Comparison of ENCODE assay signal across 14 cellular contexts in the genomic region with DNA sequence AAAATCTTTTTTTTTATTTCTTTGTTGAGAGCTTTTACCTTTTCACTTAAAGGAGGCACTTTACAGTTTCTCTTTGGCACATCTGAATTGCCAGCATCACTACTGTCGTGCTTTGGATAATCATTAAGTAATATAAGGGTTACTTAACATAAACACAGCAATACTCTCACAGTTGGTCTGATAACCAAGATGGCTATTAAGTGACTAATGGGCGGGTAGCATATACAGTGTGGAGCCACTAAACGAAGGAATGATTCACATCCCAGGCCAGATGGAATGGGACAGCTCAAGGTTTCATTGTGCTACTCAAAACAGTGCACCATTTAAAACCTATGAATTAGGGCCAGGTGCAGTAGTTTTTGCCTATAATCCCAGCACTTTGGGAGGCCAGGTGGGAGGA. TPM values are rescaled to one million over a fixed set of nuclear protein-coding genes. Genes with fewer than 3 reads are reported as not detected.
DNase-seq lines count a peak whose midpoint lies in the region; ATAC-seq and TF ChIP-seq lines count a peak whose summit lies in the region.
"Had no signal": no experiment of that assay in that cellular context is flagged by ENCODE, and none has a peak within 500 bp of the region (broad histone marks: within the 10 kb centered on the region; RNA-seq: fewer than 3 reads in every experiment).

No MANE protein-coding gene starts in this region.

- H3K27me3 ChIP-seq in mesenchymal stem cell (ENCODE audit: control insufficient read depth in 1 of 2, insufficient read depth in 1 of 2, low read length in 2 of 2) = no peaks in the 10 kb centered on the region
- H3K27me3 ChIP-seq in endodermal cell (ENCODE audit: control insufficient read depth, insufficient read depth, low read length, poor library complexity, severe bottlenecking) = no peaks in the 10 kb centered on the region
- H3K27me3 ChIP-seq: BLaER1 treated with 17β-estradiol and CSF1 and Interleukin-3, amounts not matched to agents 10 nM and 100 nM had no signal

- no peak overlapping the region for H3K4me2 ChIP-seq in mesenchymal stem cell (ENCODE audit: low read length, poor library complexity, severe bottlenecking)
- H3K4me2 ChIP-seq: BLaER1 treated with 17β-estradiol and CSF1 and Interleukin-3, amounts not matched to agents 10 nM and 100 nM had no signal

- TF ChIP-seq CTCF in HFFc6 (IDR thresholded peaks at IDR 0.05) = no peak
- no peak for TF ChIP-seq CTCF in epithelial cell of esophagus (IDR thresholded peaks at IDR 0.05; ENCODE audit: insufficient read depth, low read depth, low read length, missing control alignments)
- no peak for TF ChIP-seq CTCF in endodermal cell (conservative IDR thresholded peaks at IDR 0.05)

- H2BK12ac ChIP-seq in mesenchymal stem cell (ENCODE audit: low read length in 2 of 2) = no peak overlapping the region

- no peak overlapping the region for H2AK5ac ChIP-seq in mesenchymal stem cell (ENCODE audit: low read length, severe bottlenecking)

- peaks cover 13% of the 10 kb centered on the region for H3K79me1 ChIP-seq in mesenchymal stem cell (replicated peaks; ENCODE audit: low read length, poor library complexity, severe bottlenecking)

- H4K91ac ChIP-seq in mesenchymal stem cell (ENCODE audit: low read length) = no peak overlapping the region

- H3K27ac Mint-ChIP-seq in HFFc6 (no peak overlapping the region), endodermal cell (no peak overlapping the region)
- H3K27ac Mint-ChIP-seq: CD4-positive, CD25-positive, alpha-beta regulatory T cell had no signal

- no peak overlapping the region for H2AFZ ChIP-seq in mesenchymal stem cell (ENCODE audit: low read depth, low read length)

- H3K27ac ChIP-seq in mesenchymal stem cell (ENCODE audit: low read length, poor library complexity, severe bottlenecking) = no peak overlapping the region
- no peak overlapping the region for H3K27ac ChIP-seq in endodermal cell (ENCODE audit: low read depth, low read length)
- H3K27ac ChIP-seq: BLaER1 treated with 17β-estradiol and CSF1 and Interleukin-3, amounts not matched to agents 10 nM and 100 nM; HL-60 had no signal

- H3K9ac ChIP-seq in mesenchymal stem cell (ENCODE audit: low read length) = no peak overlapping the region
- H3K9ac ChIP-seq in endodermal cell (ENCODE audit: extremely low read depth, low read length, poor library complexity, severe bottlenecking) = no peak overlapping the region
- H3K9ac ChIP-seq: BLaER1 treated with 17β-estradiol and CSF1 and Interleukin-3, amounts not matched to agents 10 nM and 100 nM had no signal

- no peak overlapping the region for H3K4me3 ChIP-seq in epithelial cell of esophagus (ENCODE audit: low read length)
- H3K4me3 ChIP-seq in mesenchymal stem cell (ENCODE audit: insufficient read depth in 1 of 2, low read depth in 1 of 2, low read length in 2 of 2) = no peak overlapping the region
- H3K4me3 ChIP-seq in endodermal cell (ENCODE audit: low read length) = no peak overlapping the region
- H3K4me3 ChIP-seq: BLaER1 treated with 17β-estradiol and CSF1 and Interleukin-3, amounts not matched to agents 10 nM and 100 nM; K562 had no signal

- H2BK15ac ChIP-seq in mesenchymal stem cell (ENCODE audit: low read depth, poor library complexity, severe bottlenecking) = no peak overlapping the region

- H3K27me3 Mint-ChIP-seq in HFFc6 (ENCODE audit: insufficient read depth) (peaks cover 1% of the 10 kb centered on the region; the same call in 1 of the 2 replicates), endodermal cell (ENCODE audit: insufficient read depth) (no peaks in the 10 kb centered on the region)
- H3K27me3 Mint-ChIP-seq: CD4-positive, CD25-positive, alpha-beta regulatory T cell had no signal

- H3K9me3 Mint-ChIP-seq in HFFc6 (no peaks in the 10 kb centered on the region), endodermal cell (no peaks in the 10 kb centered on the region)
- H3K9me3 Mint-ChIP-seq: CD4-positive, CD25-positive, alpha-beta regulatory T cell had no signal

- H3K4me1 Mint-ChIP-seq in HFFc6 (ENCODE audit: low read depth) (peaks cover 9% of the 10 kb centered on the region; the same call in 1 of the 2 replicates), endodermal cell (no peaks in the 10 kb centered on the region)

- H3K4me1 ChIP-seq in mesenchymal stem cell (ENCODE audit: control insufficient read depth, insufficient read depth, low read depth, low read length) (no peaks in the 10 kb centered on the region), endodermal cell (ENCODE audit: control insufficient read depth, insufficient read depth, low read length) (no peaks in the 10 kb centered on the region)
- H3K4me1 ChIP-seq: BLaER1 treated with 17β-estradiol and CSF1 and Interleukin-3, amounts not matched to agents 10 nM and 100 nM had no signal

- H2BK120ac ChIP-seq in mesenchymal stem cell (ENCODE audit: low read depth, low read length) = no peak overlapping the region

- H3K36me3 Mint-ChIP-seq in HFFc6 (ENCODE audit: low read depth) (peaks cover 35% of the 10 kb centered on the region), endodermal cell (ENCODE audit: low read depth) (peaks cover 45% of the 10 kb centered on the region)

- ATAC-seq in HG03039 (IDR thresholded peaks at IDR 0.05; ENCODE audit: unreplicated experiment) = no peak
- ATAC-seq: HCT116, K562 had no signal

- no peak overlapping the region for H3K14ac ChIP-seq in mesenchymal stem cell (ENCODE audit: low read length in 2 of 2)

- H3K9me3 ChIP-seq in mesenchymal stem cell (ENCODE audit: control insufficient read depth, low read length) = no peaks in the 10 kb centered on the region
- H3K9me3 ChIP-seq in endodermal cell (ENCODE audit: control insufficient read depth, low read length) = no peaks in the 10 kb centered on the region
- H3K9me3 ChIP-seq: BLaER1 treated with 17β-estradiol and CSF1 and Interleukin-3, amounts not matched to agents 10 nM and 100 nM had no signal

- no peak overlapping the region for H4K8ac ChIP-seq in mesenchymal stem cell (ENCODE audit: low read length)

- H3K23ac ChIP-seq in mesenchymal stem cell (ENCODE audit: low read length in 2 of 2) = no peak overlapping the region

- H3K4me3 Mint-ChIP-seq in HFFc6 (no peak overlapping the region), endodermal cell (no peak overlapping the region)
- H3K4me3 Mint-ChIP-seq: CD4-positive, CD25-positive, alpha-beta regulatory T cell had no signal

- H3K36me3 ChIP-seq in mesenchymal stem cell (ENCODE audit: control insufficient read depth in 1 of 2, insufficient read depth in 2 of 2, low read depth in 1 of 2, low read length in 2 of 2) = peaks cover 19 to 80% of the 10 kb centered on the region in 2 experiments
- H3K36me3 ChIP-seq in endodermal cell (ENCODE audit: control insufficient read depth, insufficient read depth, low read length) = peaks cover 70% of the 10 kb centered on the region

- no peak overlapping the region for H3K18ac ChIP-seq in mesenchymal stem cell (ENCODE audit: low read depth in 1 of 2, low read length in 2 of 2)

- no peak overlapping the region for H2BK5ac ChIP-seq in mesenchymal stem cell (ENCODE audit: low read depth, low read length, poor library complexity, severe bottlenecking)

- 27% methylated on average over 2 of the region's 3 CpGs for WGBS in mesenchymal stem cell
- WGBS in endodermal cell (ENCODE audit: insufficient coverage in 1 of 2, insufficient read length in 1 of 2), 2 experiments = 85% methylated on average over 3 of the region's 3 CpGs; no CpG with 5 or more reads in 1 of the 2 experiments

- no peak overlapping the region for H3K4ac ChIP-seq in mesenchymal stem cell (ENCODE audit: low read depth in 1 of 2, low read length in 2 of 2)

- DNase-seq in EH (ENCODE audit: low read depth) (peak; percentile 15), HFFc6 (peak; percentile 25), epithelial cell of esophagus (ENCODE audit: low read depth) (peak; percentile 4), mesenchymal stem cell (peak; percentile 89), endodermal cell (no peak), amygdala (lab: John Stamatoyannopoulos, UW) (no peak)
- DNase-seq: 8988T; CD4-positive, CD25-positive, alpha-beta regulatory T cell; GDM1 had no signal

RNA-seq across cellular contexts. Expression of a gene that starts 28.1 kb away (rescaled TPM):
- 1 to 10 TPM; 6.1 to 7.4 (median 6.8) TPM for total RNA-seq in HFFc6 (2021; fragmentation: NEBNext Ultra II Directional; extraction: Animal tissue kit (Norgen Biotek cat#: 25700))
- polyA plus RNA-seq in mesenchymal stem cell (2013, experiment 1 of 2) = 3.4 TPM
- 3.1 TPM for polyA plus RNA-seq in mesenchymal stem cell (2013, experiment 2 of 2)
- 10 to 100 TPM; 23.2 to 24.0 TPM for total RNA-seq in endodermal cell
- polyA plus RNA-seq in endodermal cell (2013, experiment 1 of 2) = 12.4 TPM
- 11.9 TPM for polyA plus RNA-seq in endodermal cell (2013, experiment 2 of 2)

RNA-seq across cellular contexts. Expression of a gene that starts 28.6 kb away (rescaled TPM):
- total RNA-seq in HFFc6 (2021; fragmentation: NEBNext Ultra II Directional; extraction: Animal tissue kit (Norgen Biotek cat#: 25700)) = 10 to 100 TPM; 36.9 to 57.5 (median 49.3) TPM
- polyA plus RNA-seq in mesenchymal stem cell (2013, experiment 1 of 2) = 36.3 TPM
- polyA plus RNA-seq in mesenchymal stem cell (2013, experiment 2 of 2) = 36.6 TPM
- total RNA-seq in endodermal cell = 10 to 100 TPM; 64.2 to 65.6 TPM
- 73.6 TPM for polyA plus RNA-seq in endodermal cell (2013, experiment 1 of 2)
- 70.0 TPM for polyA plus RNA-seq in endodermal cell (2013, experiment 2 of 2)

Comparison
In these comparisons a context has a peak if more than half of its experiments do, and no peak if none do; other contexts are left out.
1. DNase-seq: peak in EH (single experiment), HFFc6 (single experiment), epithelial cell of esophagus (single experiment) and mesenchymal stem cell (single experiment); none in endodermal cell (single experiment) and amygdala (0 of 56).